Comparison of ENCODE assay signal across 28 cellular contexts in genomic region chr3:5321941-5322340, GRCh38.
"Had no signal": no experiment of that assay in that cellular context is flagged by ENCODE, and none has a peak within 500 bp of the region (broad histone marks: within the 10 kb centered on the region; RNA-seq: fewer than 3 reads in every experiment).

No MANE protein-coding gene starts in this region.

- H3K4me1 Mint-ChIP-seq: activated CD4-positive, alpha-beta T cell treated with anti-CD3 and anti-CD28 coated beads, Interleukin-2, amount 10 ng/mL, durations not matched to agents 7 days and 5 days; activated CD8-positive, alpha-beta memory T cell treated with anti-CD3 and anti-CD28 coated beads, Interleukin-2, amount 10 ng/mL, durations not matched to agents 7 days and 5 days; activated naive CD4-positive, alpha-beta T cell treated with anti-CD3 and anti-CD28 coated beads, Interleukin-2, amount 50 U/mL, for 24 hours; stimulated activated memory B cell treated with anti-CD40 and anti-IgM and Interleukin-4, amounts not matched to agents 10 μg/mL and 1 μg/mL and 100 μg/mL, for 72 hours; T-cell had no signal

- ATAC-seq: activated CD8-positive, alpha-beta memory T cell treated with anti-CD3 and anti-CD28 coated beads, Interleukin-2, amount 10 ng/mL, durations not matched to agents 7 days and 5 days; activated CD8-positive, alpha-beta T cell treated with anti-CD3 and anti-CD28 coated beads for 36 hours; gastroesophageal sphincter; heart right ventricle; natural killer cell; sciatic nerve; stimulated activated memory B cell treated with anti-CD40 and anti-IgM and Interleukin-4, amounts not matched to agents 10 μg/mL and 1 μg/mL and 100 μg/mL, for 72 hours; T-cell had no signal

- H3K36me3 Mint-ChIP-seq: activated CD8-positive, alpha-beta memory T cell treated with anti-CD3 and anti-CD28 coated beads, Interleukin-2, amount 10 ng/mL, durations not matched to agents 7 days and 5 days; mesothelial cell of epicardium; natural killer cell; stimulated activated memory B cell treated with anti-CD40 and anti-IgM and Interleukin-4, amounts not matched to agents 10 μg/mL and 1 μg/mL and 100 μg/mL, for 72 hours; T-cell had no signal

- DNase-seq: activated CD4-positive, alpha-beta T cell treated with anti-CD3 and anti-CD28 coated beads, Interleukin-2, amount 10 ng/mL, durations not matched to agents 7 days and 5 days; activated CD4-positive, CD25-positive, alpha-beta regulatory T cell treated with anti-CD3 and anti-CD28 coated beads, Interleukin-2, amount 50 U/mL, for 72 hours; activated CD8-positive, alpha-beta memory T cell treated with anti-CD3 and anti-CD28 coated beads, Interleukin-2, amount 10 ng/mL, durations not matched to agents 7 days and 5 days; activated CD8-positive, alpha-beta T cell treated with anti-CD3 and anti-CD28 coated beads for 36 hours; activated gamma-delta T cell; activated T-cell treated with anti-CD3 and anti-CD28 coated beads for 4 hours; anterior cingulate cortex; cerebellar nuclear complex; esophagus squamous epithelium; heart right ventricle; left ventricle myocardium inferior; natural killer cell; small intestine; stimulated activated CD4-positive, alpha-beta T cell treated with anti-CD3 and anti-CD28 coated beads, Interleukin-15, amount 100 ng/mL, for 24 hours; stomach; T-cell; WERI-Rb-1 had no signal

- H3K4me3 ChIP-seq: coronary artery, esophagus squamous epithelium, gastroesophageal sphincter, heart right ventricle, left ventricle myocardium inferior, stomach, suprapubic skin, tibial nerve, vagina had no signal

- H3K9me3 ChIP-seq: esophagus squamous epithelium, gastroesophageal sphincter, heart right ventricle, left ventricle myocardium inferior, stomach, suprapubic skin, tibial nerve, vagina had no signal

- H3K4me3 Mint-ChIP-seq: activated CD4-positive, alpha-beta T cell treated with anti-CD3 and anti-CD28 coated beads, Interleukin-2, amount 10 ng/mL, durations not matched to agents 7 days and 5 days; activated CD8-positive, alpha-beta memory T cell treated with anti-CD3 and anti-CD28 coated beads, Interleukin-2, amount 10 ng/mL, durations not matched to agents 7 days and 5 days; activated CD8-positive, alpha-beta T cell treated with anti-CD3 and anti-CD28 coated beads for 36 hours; activated naive CD4-positive, alpha-beta T cell treated with anti-CD3 and anti-CD28 coated beads, Interleukin-2, amount 50 U/mL, for 24 hours; mesothelial cell of epicardium; natural killer cell; stimulated activated memory B cell treated with anti-CD40 and anti-IgM and Interleukin-4, amounts not matched to agents 10 μg/mL and 1 μg/mL and 100 μg/mL, for 72 hours; T-cell; T-helper 2 cell treated with Interferon-gamma antibody and Interleukin-4, amounts not matched to agents 5 μg/mL and 100 μg/mL, for 36 hours had no signal

- H3K4me1 ChIP-seq: esophagus squamous epithelium, gastroesophageal sphincter, heart right ventricle, left ventricle myocardium inferior, parathyroid adenoma, suprapubic skin, tibial nerve, vagina had no signal

- H3K9me3 Mint-ChIP-seq: activated CD8-positive, alpha-beta T cell treated with anti-CD3 and anti-CD28 coated beads for 36 hours; activated naive CD4-positive, alpha-beta T cell treated with anti-CD3 and anti-CD28 coated beads, Interleukin-2, amount 50 U/mL, for 24 hours; mesothelial cell of epicardium; natural killer cell; T-helper 2 cell treated with Interferon-gamma antibody and Interleukin-4, amounts not matched to agents 5 μg/mL and 100 μg/mL, for 36 hours had no signal

- H3K27me3 Mint-ChIP-seq: stimulated activated memory B cell treated with anti-CD40 and anti-IgM and Interleukin-4, amounts not matched to agents 10 μg/mL and 1 μg/mL and 100 μg/mL, for 72 hours had no signal

- H3K27ac Mint-ChIP-seq: activated CD4-positive, alpha-beta T cell treated with anti-CD3 and anti-CD28 coated beads, Interleukin-2, amount 10 ng/mL, durations not matched to agents 7 days and 5 days; activated CD8-positive, alpha-beta memory T cell treated with anti-CD3 and anti-CD28 coated beads, Interleukin-2, amount 10 ng/mL, durations not matched to agents 7 days and 5 days; activated CD8-positive, alpha-beta T cell treated with anti-CD3 and anti-CD28 coated beads for 36 hours; activated naive CD4-positive, alpha-beta T cell treated with anti-CD3 and anti-CD28 coated beads, Interleukin-2, amount 50 U/mL, for 24 hours; mesothelial cell of epicardium; natural killer cell; stimulated activated memory B cell treated with anti-CD40 and anti-IgM and Interleukin-4, amounts not matched to agents 10 μg/mL and 1 μg/mL and 100 μg/mL, for 72 hours; T-cell; T-helper 2 cell treated with Interferon-gamma antibody and Interleukin-4, amounts not matched to agents 5 μg/mL and 100 μg/mL, for 36 hours had no signal

- H3K27ac ChIP-seq: coronary artery, esophagus squamous epithelium, gastroesophageal sphincter, heart right ventricle, left ventricle myocardium inferior, parathyroid adenoma, stomach, suprapubic skin, tibial nerve, vagina, WERI-Rb-1 had no signal

- H3K27me3 ChIP-seq: gastroesophageal sphincter, stomach, suprapubic skin, tibial nerve, vagina had no signal
